Comparison of ENCODE assay signal across 7 cellular contexts in the genomic region with DNA sequence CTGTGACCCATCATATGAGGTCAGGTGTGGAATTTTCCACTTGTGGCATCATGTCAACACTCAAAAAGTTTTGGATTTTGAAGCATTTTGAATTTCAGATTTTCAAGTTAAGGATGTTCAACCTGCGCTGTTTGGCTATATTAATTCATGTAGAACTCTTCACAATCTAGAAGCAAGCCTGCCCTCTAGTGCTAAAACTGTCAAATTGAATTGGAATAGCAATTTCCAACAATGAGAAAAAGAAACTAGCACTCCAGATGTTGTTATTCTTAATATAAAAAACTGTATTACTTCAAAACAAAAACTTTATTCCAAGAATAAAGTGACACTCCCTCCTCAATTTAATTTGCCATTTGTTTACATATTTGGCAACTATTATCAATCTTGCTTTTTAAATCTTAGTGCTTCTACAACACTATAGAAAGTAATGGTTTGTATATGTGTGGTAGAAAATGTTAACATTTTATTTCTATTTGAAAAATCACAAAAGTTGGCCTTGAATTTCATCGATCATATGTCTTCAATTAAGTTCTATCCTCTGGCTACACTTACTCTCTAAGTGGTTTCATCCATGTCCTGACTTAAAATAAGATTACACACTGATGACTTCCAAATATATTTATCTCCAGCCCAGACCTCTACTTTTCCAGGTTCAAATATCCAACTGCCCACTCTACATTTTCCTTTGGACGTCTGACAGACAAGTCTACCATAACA. TPM values are rescaled to one million over a fixed set of nuclear protein-coding genes. Genes with fewer than 3 reads are reported as not detected.
DNase-seq lines count a peak whose midpoint lies in the region; ATAC-seq lines count a peak whose summit lies in the region.

No MANE protein-coding gene starts in this region.

- ATAC-seq in GM19328 (IDR thresholded peaks at IDR 0.05; ENCODE audit: unreplicated experiment) = peak; percentile 56
- ATAC-seq in HG02623 (IDR thresholded peaks at IDR 0.05; ENCODE audit: unreplicated experiment) = no peak

- DNase-seq in EH (ENCODE audit: low read depth) (peak; percentile 63), SW480 (ENCODE audit: low spot score) (peak; percentile 38), foreskin melanocyte (peak; percentile 14), smooth muscle cell of the brain vasculature (ENCODE audit: low read depth, low spot score) (peak; percentile 24)
- DNase-seq in Jurkat, Clone E6-1 (ENCODE audit: low read depth, low spot score) = peak; percentile 32

- H3K4me3 ChIP-seq in Jurkat, Clone E6-1 (ENCODE audit: low read length) = no peak overlapping the region

RNA-seq across cellular contexts. Expression of a gene that starts 36.6 kb away (rescaled TPM):
- 90.8 TPM for polyA plus RNA-seq in Jurkat, Clone E6-1 (2012; ENCODE audit: insufficient read depth, insufficient read length)

RNA-seq across cellular contexts. Expression of a gene that starts 53.9 kb away (rescaled TPM):
- polyA plus RNA-seq in Jurkat, Clone E6-1 (2012; ENCODE audit: insufficient read depth, insufficient read length) = 3.4 TPM
